Comparison of ENCODE assay signal across 8 cellular contexts in the genomic region with DNA sequence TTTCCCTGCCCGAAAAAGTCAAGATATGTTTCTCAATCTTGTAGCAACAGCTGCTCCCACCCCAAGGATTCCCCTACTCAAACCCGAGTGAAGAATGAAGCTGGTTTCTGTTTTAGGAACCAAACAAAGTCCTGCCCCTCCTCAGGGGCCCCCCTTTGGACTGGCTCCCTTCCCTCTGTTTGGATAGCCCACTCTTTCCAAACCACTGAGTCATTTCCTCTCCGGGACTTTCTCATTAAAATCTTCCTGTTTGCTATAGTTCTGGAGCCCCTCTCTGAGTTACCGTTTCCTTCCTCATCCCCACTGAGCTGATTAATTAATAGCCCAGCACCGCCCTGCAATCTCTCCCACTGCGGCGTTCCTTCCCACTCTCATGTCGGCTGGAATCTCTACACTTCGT.
DNase-seq lines count a peak whose midpoint lies in the region; ATAC-seq and TF ChIP-seq lines count a peak whose summit lies in the region.

No MANE protein-coding gene starts in this region.

- no peak overlapping the region for H2AFZ ChIP-seq in Karpas-422 (ENCODE audit: low read length)

- H3K36me3 ChIP-seq in body of pancreas (replicated peaks in 1 of 2; ENCODE audit: insufficient read depth in 1 of 2, low read depth in 2 of 2) (no peaks in the 10 kb centered on the region), upper lobe of left lung (no peaks in the 10 kb centered on the region), Karpas-422 (ENCODE audit: insufficient read depth, low read length) (no peaks in the 10 kb centered on the region)

- no peak overlapping the region for H3K9ac ChIP-seq in Karpas-422 (ENCODE audit: low read length)

- H3K4me3 ChIP-seq in body of pancreas, result no peak overlapping the region
- peak overlapping the region in 3 of 4 donors; percentile 30 to 47 (median 46) for H3K4me3 ChIP-seq in upper lobe of left lung
- H3K4me3 ChIP-seq in Karpas-422 (ENCODE audit: low read length), result no peak overlapping the region

- peak overlapping the region in 3 of 4 donors; percentile 49 to 58 (median 56) for H3K27ac ChIP-seq in body of pancreas
- peak overlapping the region; percentile 68 to 83 (median 76) for H3K27ac ChIP-seq in upper lobe of left lung
- no peak overlapping the region for H3K27ac ChIP-seq in Karpas-422 (ENCODE audit: low read length)

- no peaks in the 10 kb centered on the region for H4K20me1 ChIP-seq in Karpas-422 (ENCODE audit: insufficient read depth, low read depth, low read length)

- peaks cover 13% of the 10 kb centered on the region for H3K4me1 Mint-ChIP-seq in activated CD4-positive, alpha-beta T cell treated with anti-CD3 and anti-CD28 coated beads, Interleukin-2, amount 10 ng/mL, durations not matched to agents 24 days and 14 days
- H3K4me1 Mint-ChIP-seq in nephron progenitor cell, result peaks cover 18% of the 10 kb centered on the region

- peak overlapping the region; percentile 67 for H3K4me3 Mint-ChIP-seq in activated CD4-positive, alpha-beta T cell treated with anti-CD3 and anti-CD28 coated beads, Interleukin-2, amount 10 ng/mL, durations not matched to agents 24 days and 14 days
- no peak overlapping the region for H3K4me3 Mint-ChIP-seq in nephron progenitor cell

- H3K9me3 Mint-ChIP-seq in activated CD4-positive, alpha-beta T cell treated with anti-CD3 and anti-CD28 coated beads, Interleukin-2, amount 10 ng/mL, durations not matched to agents 24 days and 14 days, result no peaks in the 10 kb centered on the region
- no peaks in the 10 kb centered on the region for H3K9me3 Mint-ChIP-seq in nephron progenitor cell

- no peaks in the 10 kb centered on the region for H3K36me3 Mint-ChIP-seq in activated CD4-positive, alpha-beta T cell treated with anti-CD3 and anti-CD28 coated beads, Interleukin-2, amount 10 ng/mL, durations not matched to agents 24 days and 14 days (ENCODE audit: low read depth)
- no peaks in the 10 kb centered on the region for H3K36me3 Mint-ChIP-seq in nephron progenitor cell (ENCODE audit: low read depth)

- ATAC-seq in body of pancreas (peak; percentile 59), upper lobe of left lung (ENCODE audit: low FRiP score in 2 of 2) (peak; percentile 78 to 79)

- no peak overlapping the region for H3K27ac Mint-ChIP-seq in activated CD4-positive, alpha-beta T cell treated with anti-CD3 and anti-CD28 coated beads, Interleukin-2, amount 10 ng/mL, durations not matched to agents 24 days and 14 days
- H3K27ac Mint-ChIP-seq in nephron progenitor cell, result no peak overlapping the region

- TF ChIP-seq CTCF in body of pancreas (IDR thresholded peaks at IDR 0.05) (no peak), upper lobe of left lung (IDR thresholded peaks at IDR 0.05) (no peak), nephron progenitor cell (IDR thresholded peaks at IDR 0.05) (no peak)

- no peaks in the 10 kb centered on the region for H3K79me2 ChIP-seq in Karpas-422 (ENCODE audit: low read length)

- intact Hi-C loops in activated CD4-positive, alpha-beta T cell treated with anti-CD3 and anti-CD28 coated beads, Interleukin-2, amount 10 ng/mL, durations not matched to agents 24 days and 14 days (cut with micrococcal nuclease), result no loop called here
- intact Hi-C loops in body of pancreas (cut with DNase I), result no loop called here

- no peak for TF ChIP-seq EP300 in upper lobe of left lung (IDR thresholded peaks at IDR 0.05)

- WGBS in body of pancreas, 2 donors, result 15 to 20% methylated on average over 9 of the region's 9 CpGs
- WGBS in upper lobe of left lung, 2 donors, result 5 to 10% methylated on average over 9 of the region's 9 CpGs

- H3K9me3 ChIP-seq in body of pancreas (no peaks in the 10 kb centered on the region), upper lobe of left lung (no peaks in the 10 kb centered on the region), Karpas-422 (ENCODE audit: low read length) (no peaks in the 10 kb centered on the region)

- no peaks in the 10 kb centered on the region for H3K9me2 ChIP-seq in Karpas-422 (replicated peaks; ENCODE audit: insufficient read depth, low read length)

- TF ChIP-seq POLR2A in body of pancreas (IDR thresholded peaks at IDR 0.05), result peak in 1 of 3 donors; percentile 17
- no peak for TF ChIP-seq POLR2A in upper lobe of left lung (IDR thresholded peaks at IDR 0.05)

- H3K27me3 ChIP-seq in body of pancreas, result no peaks in the 10 kb centered on the region
- H3K27me3 ChIP-seq in upper lobe of left lung, result no peaks in the 10 kb centered on the region
- H3K27me3 ChIP-seq in Karpas-422 (ENCODE audit: low read length), result no peaks in the 10 kb centered on the region

- H3K27me3 Mint-ChIP-seq in activated CD4-positive, alpha-beta T cell treated with anti-CD3 and anti-CD28 coated beads, Interleukin-2, amount 10 ng/mL, durations not matched to agents 24 days and 14 days, result peaks cover 30% of the 10 kb centered on the region
- peaks cover 15% of the 10 kb centered on the region for H3K27me3 Mint-ChIP-seq in nephron progenitor cell (ENCODE audit: low read depth, poor library complexity)

- H3K4me2 ChIP-seq in Karpas-422 (ENCODE audit: low read depth, low read length, poor library complexity, severe bottlenecking), result no peak overlapping the region

- DNase-seq in activated CD4-positive, alpha-beta T cell treated with anti-CD3 and anti-CD28 coated beads, Interleukin-2, amount 10 ng/mL, durations not matched to agents 24 days and 14 days, result no peak
- DNase-seq in activated CD4-positive, alpha-beta T cell treated with anti-CD3 and anti-CD28 coated beads for 4 hours, result no peak
- DNase-seq in body of pancreas (peak in 2 of 4 donors; percentile 14 to 15), lung microvascular endothelial cell (ENCODE audit: low read depth in 2 of 2) (peak; percentile 88 to 95), upper lobe of left lung (peak in 1 of 2 donors; percentile 44), Karpas-422 (no peak), nephron progenitor cell (no peak)
- DNase-seq in activated CD4-positive, alpha-beta T cell treated with anti-CD3 and anti-CD28 coated beads, Interleukin-2, amount 50 U/mL, for 1 hour, result no peak

- H3K4me1 ChIP-seq in body of pancreas, result peaks cover 16% of the 10 kb centered on the region
- peaks cover 23 to 31% (median 26%) of the 10 kb centered on the region in 4 donors for H3K4me1 ChIP-seq in upper lobe of left lung
- H3K4me1 ChIP-seq in Karpas-422 (ENCODE audit: low read length), result no peaks in the 10 kb centered on the region

Comparison
In these comparisons a context has a peak if more than half of its experiments do, and no peak if none do; other contexts are left out.
1. DNase-seq: peak in lung microvascular endothelial cell (2 of 2); none in activated CD4-positive, alpha-beta T cell treated with anti-CD3 and anti-CD28 coated beads, Interleukin-2, amount 10 ng/mL, durations not matched to agents 24 days and 14 days (single experiment), activated CD4-positive, alpha-beta T cell treated with anti-CD3 and anti-CD28 coated beads for 4 hours (0 of 2), Karpas-422 (single experiment), nephron progenitor cell (single experiment) and activated CD4-positive, alpha-beta T cell treated with anti-CD3 and anti-CD28 coated beads, Interleukin-2, amount 50 U/mL, for 1 hour (single experiment).
2. H3K4me3 ChIP-seq: peak in upper lobe of left lung (3 of 4); none in body of pancreas (0 of 2) and Karpas-422 (single experiment).